9 cellular contexts compared by ENCODE assay signal in genomic region chr3:110568246-110568645, GRCh38.
DNase-seq lines count a peak whose midpoint lies in the region; ATAC-seq and TF ChIP-seq lines count a peak whose summit lies in the region.
"Had no signal": no experiment of that assay in that cellular context is flagged by ENCODE, and none has a peak within 500 bp of the region (broad histone marks: within the 10 kb centered on the region; RNA-seq: fewer than 3 reads in every experiment).

No MANE protein-coding gene starts in this region.

- H3K9me3 Mint-ChIP-seq in chondrocyte (ENCODE audit: low read depth), result peaks cover 4% of the 10 kb centered on the region
- peaks cover 2% of the 10 kb centered on the region for H3K9me3 Mint-ChIP-seq in stimulated activated effector memory CD8-positive, alpha-beta T cell treated with anti-CD3 and anti-CD28 coated beads, Interleukin-12 subunit alpha, Interleukin-12 subunit beta, amount 100 ng/mL, for 72 hours

- no peaks in the 10 kb centered on the region for H3K27me3 Mint-ChIP-seq in chondrocyte (ENCODE audit: low read depth)

- peaks cover 20% of the 10 kb centered on the region for H3K4me1 Mint-ChIP-seq in chondrocyte (ENCODE audit: low read depth)
- H3K4me1 Mint-ChIP-seq in stimulated activated effector memory CD8-positive, alpha-beta T cell treated with anti-CD3 and anti-CD28 coated beads, Interleukin-12 subunit alpha, Interleukin-12 subunit beta, amount 100 ng/mL, for 72 hours, result no peaks in the 10 kb centered on the region

- no peak for TF ChIP-seq CTCF in chondrocyte (IDR thresholded peaks at IDR 0.05)

- H3K4me3 Mint-ChIP-seq in chondrocyte (ENCODE audit: unreplicated experiment), result no peak overlapping the region
- H3K4me3 Mint-ChIP-seq in stimulated activated effector memory CD8-positive, alpha-beta T cell treated with anti-CD3 and anti-CD28 coated beads, Interleukin-12 subunit alpha, Interleukin-12 subunit beta, amount 100 ng/mL, for 72 hours, result no peak overlapping the region

- no peak for DNase-seq in chondrocyte (ENCODE audit: low spot score)
- no peak for DNase-seq in stimulated activated effector memory CD8-positive, alpha-beta T cell treated with anti-CD3 and anti-CD28 coated beads, Interleukin-12 subunit alpha, Interleukin-12 subunit beta, amount 100 ng/mL, for 72 hours (ENCODE audit: low spot score in 2 of 2)
- no peak for DNase-seq in putamen (ENCODE audit: low spot score)
- no peak for DNase-seq in caudate nucleus (lab: John Stamatoyannopoulos, UW)
- DNase-seq: heart left ventricle had no signal

- H3K27ac Mint-ChIP-seq in chondrocyte (ENCODE audit: unreplicated experiment), result peak overlapping the region; percentile 60
- no peak overlapping the region for H3K27ac Mint-ChIP-seq in stimulated activated effector memory CD8-positive, alpha-beta T cell treated with anti-CD3 and anti-CD28 coated beads, Interleukin-12 subunit alpha, Interleukin-12 subunit beta, amount 100 ng/mL, for 72 hours

- H3K36me3 Mint-ChIP-seq in chondrocyte (ENCODE audit: low read depth), result no peaks in the 10 kb centered on the region
- no peaks in the 10 kb centered on the region for H3K36me3 Mint-ChIP-seq in stimulated activated effector memory CD8-positive, alpha-beta T cell treated with anti-CD3 and anti-CD28 coated beads, Interleukin-12 subunit alpha, Interleukin-12 subunit beta, amount 100 ng/mL, for 72 hours

- ATAC-seq in GM19395 (IDR thresholded peaks at IDR 0.05; ENCODE audit: unreplicated experiment) (peak; percentile 84), HG03432 (IDR thresholded peaks at IDR 0.05; ENCODE audit: unreplicated experiment) (peak; percentile 88), HG02970 (IDR thresholded peaks at IDR 0.05; ENCODE audit: low FRiP score, unreplicated experiment) (no peak)
- ATAC-seq in stimulated activated effector memory CD8-positive, alpha-beta T cell treated with anti-CD3 and anti-CD28 coated beads, Interleukin-12 subunit alpha, Interleukin-12 subunit beta, amount 100 ng/mL, for 72 hours, result peak; percentile 74
- ATAC-seq: heart left ventricle had no signal

- H3K27ac ChIP-seq in caudate nucleus (ENCODE audit: low read depth, low read length), result no peak overlapping the region
- H3K27ac ChIP-seq: heart left ventricle, parathyroid adenoma had no signal
